Comparison of ENCODE assay signal across 9 cellular contexts in genomic region chr20:47330933-47331708, GRCh38. TPM values are rescaled to one million over a fixed set of nuclear protein-coding genes. Genes with fewer than 3 reads are reported as not detected.
DNase-seq lines count a peak whose midpoint lies in the region; ATAC-seq, FAIRE-seq and TF ChIP-seq lines count a peak whose summit lies in the region.
"Had no signal": no experiment of that assay in that cellular context is flagged by ENCODE, and none has a peak within 500 bp of the region (broad histone marks: within the 10 kb centered on the region; RNA-seq: fewer than 3 reads in every experiment).

No MANE protein-coding gene starts in this region.

- H3K9me3 ChIP-seq in mesodermal cell (ENCODE audit: control insufficient read depth, low read length), result no peaks in the 10 kb centered on the region
- no peaks in the 10 kb centered on the region for H3K9me3 ChIP-seq in effector memory CD4-positive, alpha-beta T cell (ENCODE audit: control insufficient read depth, low read length)

- peak overlapping the region; percentile 75 for H3K27ac ChIP-seq in mesodermal cell (ENCODE audit: low read depth, low read length, severe bottlenecking)
- no peak overlapping the region for H3K27ac ChIP-seq in effector memory CD4-positive, alpha-beta T cell (ENCODE audit: insufficient read depth, low read length, poor library complexity, severe bottlenecking)

- H3K4me3 Mint-ChIP-seq in MCF 10A (ENCODE audit: unreplicated experiment), result peak overlapping the region; percentile 55

- TF ChIP-seq CTCF in MCF 10A (IDR thresholded peaks at IDR 0.05; ENCODE audit: unreplicated experiment), result no peak

- ATAC-seq in GM21381 (IDR thresholded peaks at IDR 0.05; ENCODE audit: unreplicated experiment), result no peak
- ATAC-seq: left lobe of liver had no signal

- DNase-seq in A172 (ENCODE audit: low spot score), result peak; percentile 96
- DNase-seq in HPDE6-E6E7 (ENCODE audit: extremely low spot score), result peak; percentile 93
- peak; percentile 91 for DNase-seq in MCF 10A (ENCODE audit: unreplicated experiment)
- DNase-seq in effector memory CD4-positive, alpha-beta T cell, result no peak
- DNase-seq in frontal cortex (ENCODE audit: low spot score in 2 of 2), result no peak
- DNase-seq in central memory CD4-positive, alpha-beta T cell, result no peak

- H3K4me1 Mint-ChIP-seq in MCF 10A (ENCODE audit: insufficient read depth, unreplicated experiment), result peaks cover 61% of the 10 kb centered on the region

- POLR2A ChIA-PET in MCF 10A (lab: Yijun Ruan, JAX), result interaction anchor here (0.7 to 46.0 kb wide), 22 partner anchors 8 to 171 kb away, joined by 3 to 1977 read pairs (median 5); partner anchors contain the start of genes NCOA3 and ZMYND8

- H3K4me1 ChIP-seq in mesodermal cell (ENCODE audit: control insufficient read depth, insufficient read depth, low read length, poor library complexity, severe bottlenecking), result peaks cover 54% of the 10 kb centered on the region
- peaks cover 3% of the 10 kb centered on the region for H3K4me1 ChIP-seq in effector memory CD4-positive, alpha-beta T cell (ENCODE audit: control insufficient read depth, insufficient read depth, low read length, poor library complexity, severe bottlenecking)

- FAIRE-seq in frontal cortex (lab: Jason Lieb, UNC), result no peak

- H3K36me3 Mint-ChIP-seq in MCF 10A (ENCODE audit: insufficient read depth, unreplicated experiment), result peaks cover 79% of the 10 kb centered on the region

- WGBS in mesodermal cell (ENCODE audit: insufficient coverage in 2 of 2), 2 experiments, result 92 to 94% methylated on average over 10 of the region's 10 CpGs

- no peaks in the 10 kb centered on the region for H3K27me3 Mint-ChIP-seq in MCF 10A (ENCODE audit: insufficient read depth, unreplicated experiment)

- no peak overlapping the region for H3K4me3 ChIP-seq in mesodermal cell (ENCODE audit: extremely low read depth, insufficient read depth, low read length, poor library complexity, severe bottlenecking)
- no peak overlapping the region for H3K4me3 ChIP-seq in effector memory CD4-positive, alpha-beta T cell (ENCODE audit: insufficient read depth, low read depth, low read length, poor library complexity, severe bottlenecking)

- CTCF ChIA-PET in MCF 10A (lab: Yijun Ruan, JAX), result interaction anchor here (1.1 to 3.0 kb wide), 6 partner anchors 10 to 58 kb away, joined by 4 to 15 read pairs (median 12); no protein-coding TSS in a partner anchor

- peaks cover 83% of the 10 kb centered on the region for H3K36me3 ChIP-seq in mesodermal cell (ENCODE audit: control insufficient read depth, insufficient read depth, low read length)
- peaks cover 12% of the 10 kb centered on the region for H3K36me3 ChIP-seq in effector memory CD4-positive, alpha-beta T cell (ENCODE audit: control insufficient read depth, insufficient read depth, low read length)

- no TSS peak for BruUV-seq in MCF 10A (replicated peaks; lab: Mats Ljungman, UMichigan)

- H3K27me3 ChIP-seq in effector memory CD4-positive, alpha-beta T cell (replicated peaks; ENCODE audit: control insufficient read depth, insufficient read depth, low read length, poor library complexity, severe bottlenecking), result no peaks in the 10 kb centered on the region

- peaks cover 8% of the 10 kb centered on the region for H3K9me3 Mint-ChIP-seq in MCF 10A (ENCODE audit: unreplicated experiment)

- intact Hi-C loops in MCF 10A (cut with micrococcal nuclease), result no loop called here

- peak overlapping the region; percentile 96 for H3K27ac Mint-ChIP-seq in MCF 10A (ENCODE audit: low read depth, unreplicated experiment)

RNA-seq across cellular contexts. Expression of gene ZMYND8, which starts 25.4 kb away (rescaled TPM):
- total RNA-seq in A172 (2014; rRNA removed; shearing (Covaris generic)), result 19.6 and 22.1 TPM in 2 replicates
- 126 and 127 TPM in 2 replicates for total RNA-seq in MCF 10A (2022)
- polyA plus RNA-seq in mesodermal cell (2013, experiment 1 of 2), result 58.2 TPM
- 55.0 TPM for polyA plus RNA-seq in mesodermal cell (2013, experiment 2 of 2)
- total RNA-seq in frontal cortex, result 36.7 TPM

Comparison
In these comparisons a context has a peak if more than half of its experiments do, and no peak if none do; other contexts are left out.
1. DNase-seq: peak in A172 (single experiment), HPDE6-E6E7 (single experiment) and MCF 10A (single experiment); none in effector memory CD4-positive, alpha-beta T cell (0 of 3), frontal cortex (0 of 2) and central memory CD4-positive, alpha-beta T cell (single experiment).